Comparison of ENCODE assay signal across 7 cellular contexts in genomic region chr2:111367876-111368639, GRCh38.
DNase-seq lines count a peak whose midpoint lies in the region; ATAC-seq, FAIRE-seq and TF ChIP-seq lines count a peak whose summit lies in the region.
"Not testable (repeated sequence)": the region's sequence is repeated elsewhere in the genome, so short reads cannot be mapped to it uniquely, and the experiment has no call there.

No MANE protein-coding gene starts in this region.

- in situ Hi-C loops in GM23248 (cut with MboI) = not testable (repeated sequence)

- H4K20me1 ChIP-seq in GM23248 (ENCODE audit: insufficient read depth) = not testable (repeated sequence)

- H3K4me1 Mint-ChIP-seq in activated B cell treated with CpG ODN at 0.5 μM for 24 hours = not testable (repeated sequence)

- intact Hi-C loops in activated B cell treated with CpG ODN at 0.5 μM for 24 hours (cut with micrococcal nuclease) = not testable (repeated sequence)

- WGBS in GM23248 (ENCODE audit: low coverage in 1 of 2, low lambda C conversion rate in 2 of 2, missing lambda C conversion rate in 2 of 2), 2 experiments = 83 to 100% methylated on average over 1 of the region's 5 CpGs

- TF ChIP-seq CTCF in activated B cell treated with CpG ODN at 0.5 μM for 24 hours (IDR thresholded peaks at IDR 0.05); bronchial epithelial cell (IDR thresholded peaks at IDR 0.05; ENCODE audit: insufficient read depth, low read length, severe bottlenecking); foreskin keratinocyte (conservative IDR thresholded peaks at IDR 0.05): not testable (repeated sequence)

- ATAC-seq in HG03432 (IDR thresholded peaks at IDR 0.05; ENCODE audit: unreplicated experiment) (peak; percentile 67), activated B cell treated with CpG ODN at 0.5 μM for 24 hours (ENCODE audit: low read depth) (peak; percentile 83), foreskin keratinocyte (peak; percentile 92)

- H3K27me3 Mint-ChIP-seq in activated B cell treated with CpG ODN at 0.5 μM for 24 hours = not testable (repeated sequence)

- not testable (repeated sequence) for H3K79me2 ChIP-seq in GM23248 (ENCODE audit: insufficient read depth)

- not testable (repeated sequence) for H3K27ac ChIP-seq in GM23248, foreskin keratinocyte

- not testable (repeated sequence) for FAIRE-seq in bronchial epithelial cell (lab: Jason Lieb, UNC)

- not testable (repeated sequence) for H3K9me2 ChIP-seq in GM23248 (ENCODE audit: insufficient read depth)

- peak overlapping the region; percentile 71 for H3K27ac Mint-ChIP-seq in activated B cell treated with CpG ODN at 0.5 μM for 24 hours

- not testable (repeated sequence) for H3K27me3 ChIP-seq in GM23248 (replicated peaks; ENCODE audit: insufficient read depth); bronchial epithelial cell (ENCODE audit: control insufficient read depth, insufficient read depth, low read length); foreskin keratinocyte

- POLR2A ChIA-PET in activated B cell treated with CpG ODN at 0.5 μM for 24 hours (lab: Charles Lee) = not testable (repeated sequence)

- H3F3A ChIP-seq in GM23248 (ENCODE audit: insufficient read depth) = not testable (repeated sequence)

- not testable (repeated sequence) for H3K36me3 ChIP-seq in GM23248 (ENCODE audit: low read depth); bronchial epithelial cell (ENCODE audit: control insufficient read depth, insufficient read depth, low read length)

- DNase-seq in EL = peak; percentile 54
- DNase-seq in GM23248 = peak; percentile 41
- not testable (repeated sequence) for DNase-seq in activated B cell treated with CpG ODN at 0.5 μM for 24 hours
- DNase-seq in bronchial epithelial cell (ENCODE audit: low read depth) = peak; percentile 45
- DNase-seq in foreskin keratinocyte = peak; percentile 53 to 69
- DNase-seq in myocyte (ENCODE audit: low read depth) = peak; percentile 23

- not testable (repeated sequence) for H3K4me2 ChIP-seq in GM23248 (ENCODE audit: unreplicated experiment)

- not testable (repeated sequence) for H3K36me3 Mint-ChIP-seq in activated B cell treated with CpG ODN at 0.5 μM for 24 hours (ENCODE audit: low read depth)

- H3K9me3 ChIP-seq in GM23248 (ENCODE audit: low read depth) = not testable (repeated sequence)

- not testable (repeated sequence) for H3K4me1 ChIP-seq in GM23248 (ENCODE audit: insufficient read depth); foreskin keratinocyte

- not testable (repeated sequence) for H3K9ac ChIP-seq in GM23248

- not testable (repeated sequence) for H2AFZ ChIP-seq in GM23248

- H3K4me3 Mint-ChIP-seq in activated B cell treated with CpG ODN at 0.5 μM for 24 hours = not testable (repeated sequence)

- not testable (repeated sequence) for H3K9me3 Mint-ChIP-seq in activated B cell treated with CpG ODN at 0.5 μM for 24 hours

- H3K4me3 ChIP-seq in GM23248; bronchial epithelial cell (ENCODE audit: low read depth, low read length): not testable (repeated sequence)

- CTCF ChIA-PET in activated B cell treated with CpG ODN at 0.5 μM for 24 hours (lab: Charles Lee) = not testable (repeated sequence)
